In the genomic region with DNA sequence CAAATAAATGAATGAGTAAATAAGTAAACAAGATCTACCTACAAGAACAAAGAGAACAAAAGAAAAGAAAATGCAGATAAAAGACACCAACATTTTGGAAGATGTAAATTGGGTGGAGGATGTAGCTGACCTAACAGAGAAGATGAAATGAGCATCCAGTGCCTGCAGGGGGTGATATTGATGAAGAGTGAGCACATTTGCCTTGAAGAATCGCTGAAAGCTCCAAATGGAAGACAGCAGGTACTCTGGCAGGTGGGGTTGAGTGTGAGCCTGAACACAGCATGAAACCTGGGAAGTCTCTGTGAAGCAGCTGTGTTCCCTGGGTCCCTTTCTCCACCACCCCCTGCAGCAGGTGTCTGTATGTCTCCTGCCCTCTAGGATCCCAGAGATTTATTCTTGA, we compare ENCODE assay signal across 1 cellular context.
A peak's percentile ranks its signal among the peaks of the same experiment; 100 is the strongest.
TF ChIP-seq lines count a peak whose summit lies in the region.

No MANE protein-coding gene starts in this region.

TF ChIP-seq in HepG2, 621 proteins besides CTCF, POLR2A, EP300 and RAD21 (continued from another document):
- TF ChIP-seq, protein P1, sequence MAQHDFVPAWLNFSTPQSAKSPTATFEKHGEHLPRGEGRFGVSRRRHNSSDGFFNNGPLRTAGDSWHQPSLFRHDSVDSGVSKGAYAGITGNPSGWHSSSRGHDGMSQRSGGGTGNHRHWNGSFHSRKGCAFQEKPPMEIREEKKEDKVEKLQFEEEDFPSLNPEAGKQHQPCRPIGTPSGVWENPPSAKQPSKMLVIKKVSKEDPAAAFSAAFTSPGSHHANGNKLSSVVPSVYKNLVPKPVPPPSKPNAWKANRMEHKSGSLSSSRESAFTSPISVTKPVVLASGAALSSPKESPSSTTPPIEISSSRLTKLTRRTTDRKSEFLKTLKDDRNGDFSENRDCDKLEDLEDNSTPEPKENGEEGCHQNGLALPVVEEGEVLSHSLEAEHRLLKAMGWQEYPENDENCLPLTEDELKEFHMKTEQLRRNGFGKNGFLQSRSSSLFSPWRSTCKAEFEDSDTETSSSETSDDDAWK (CRISPR knock-in tag; IDR thresholded peaks at IDR 0.05): no peak
- TF ChIP-seq TBP (CRISPR knock-in tag; IDR thresholded peaks at IDR 0.05) (no peak), ZMYM4 (CRISPR knock-in tag; IDR thresholded peaks at IDR 0.05) (no peak), ZNF790 (CRISPR knock-in tag; IDR thresholded peaks at IDR 0.05; ENCODE audit: borderline replicate concordance) (no peak), ZNF615 (CRISPR knock-in tag; IDR thresholded peaks at IDR 0.05; ENCODE audit: borderline replicate concordance) (no peak), GABPB1 (CRISPR knock-in tag; IDR thresholded peaks at IDR 0.05) (no peak), ZNF451 (CRISPR knock-in tag; IDR thresholded peaks at IDR 0.05) (no peak), MAFG (CRISPR knock-in tag; IDR thresholded peaks at IDR 0.05) (no peak), SMC3 (IDR thresholded peaks at IDR 0.05; ENCODE audit: low read length) (peak; percentile 61)
- TF ChIP-seq, protein P2, sequence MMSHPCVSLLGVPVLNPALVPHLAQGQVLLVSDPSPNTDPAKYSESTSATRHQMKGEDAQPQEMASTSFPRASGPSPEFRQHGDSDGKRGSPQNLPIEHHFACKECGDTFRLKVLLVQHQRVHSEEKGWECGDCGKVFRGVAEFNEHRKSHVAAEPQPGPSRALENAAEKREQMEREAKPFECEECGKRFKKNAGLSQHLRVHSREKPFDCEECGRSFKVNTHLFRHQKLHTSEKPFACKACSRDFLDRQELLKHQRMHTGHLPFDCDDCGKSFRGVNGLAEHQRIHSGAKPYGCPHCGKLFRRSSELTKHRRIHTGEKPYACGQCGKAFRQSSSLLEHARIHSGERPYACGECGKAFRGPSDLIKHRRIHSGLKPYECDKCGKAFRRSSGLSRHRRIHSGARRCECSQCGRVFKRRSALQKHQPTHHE (CRISPR knock-in tag; IDR thresholded peaks at IDR 0.05; ENCODE audit: borderline replicate concordance): no peak
- TF ChIP-seq, protein P3, sequence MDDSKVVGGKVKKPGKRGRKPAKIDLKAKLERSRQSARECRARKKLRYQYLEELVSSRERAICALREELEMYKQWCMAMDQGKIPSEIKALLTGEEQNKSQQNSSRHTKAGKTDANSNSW (CRISPR knock-in tag; IDR thresholded peaks at IDR 0.05; ENCODE audit: borderline replicate concordance): no peak
- TF ChIP-seq, protein P4, sequence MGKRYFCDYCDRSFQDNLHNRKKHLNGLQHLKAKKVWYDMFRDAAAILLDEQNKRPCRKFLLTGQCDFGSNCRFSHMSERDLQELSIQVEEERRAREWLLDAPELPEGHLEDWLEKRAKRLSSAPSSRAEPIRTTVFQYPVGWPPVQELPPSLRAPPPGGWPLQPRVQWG (CRISPR knock-in tag; IDR thresholded peaks at IDR 0.05; ENCODE audit: borderline replicate concordance, low read depth): no peak
- TF ChIP-seq, protein P5, sequence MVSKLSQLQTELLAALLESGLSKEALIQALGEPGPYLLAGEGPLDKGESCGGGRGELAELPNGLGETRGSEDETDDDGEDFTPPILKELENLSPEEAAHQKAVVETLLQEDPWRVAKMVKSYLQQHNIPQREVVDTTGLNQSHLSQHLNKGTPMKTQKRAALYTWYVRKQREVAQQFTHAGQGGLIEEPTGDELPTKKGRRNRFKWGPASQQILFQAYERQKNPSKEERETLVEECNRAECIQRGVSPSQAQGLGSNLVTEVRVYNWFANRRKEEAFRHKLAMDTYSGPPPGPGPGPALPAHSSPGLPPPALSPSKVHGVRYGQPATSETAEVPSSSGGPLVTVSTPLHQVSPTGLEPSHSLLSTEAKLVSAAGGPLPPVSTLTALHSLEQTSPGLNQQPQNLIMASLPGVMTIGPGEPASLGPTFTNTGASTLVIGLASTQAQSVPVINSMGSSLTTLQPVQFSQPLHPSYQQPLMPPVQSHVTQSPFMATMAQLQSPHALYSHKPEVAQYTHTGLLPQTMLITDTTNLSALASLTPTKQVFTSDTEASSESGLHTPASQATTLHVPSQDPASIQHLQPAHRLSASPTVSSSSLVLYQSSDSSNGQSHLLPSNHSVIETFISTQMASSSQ (IDR thresholded peaks at IDR 0.05; ENCODE audit: low read depth): no peak
- TF ChIP-seq, protein P5 (CRISPR knock-in tag; IDR thresholded peaks at IDR 0.05; ENCODE audit: borderline replicate concordance): no peak
- TF ChIP-seq, protein P6, sequence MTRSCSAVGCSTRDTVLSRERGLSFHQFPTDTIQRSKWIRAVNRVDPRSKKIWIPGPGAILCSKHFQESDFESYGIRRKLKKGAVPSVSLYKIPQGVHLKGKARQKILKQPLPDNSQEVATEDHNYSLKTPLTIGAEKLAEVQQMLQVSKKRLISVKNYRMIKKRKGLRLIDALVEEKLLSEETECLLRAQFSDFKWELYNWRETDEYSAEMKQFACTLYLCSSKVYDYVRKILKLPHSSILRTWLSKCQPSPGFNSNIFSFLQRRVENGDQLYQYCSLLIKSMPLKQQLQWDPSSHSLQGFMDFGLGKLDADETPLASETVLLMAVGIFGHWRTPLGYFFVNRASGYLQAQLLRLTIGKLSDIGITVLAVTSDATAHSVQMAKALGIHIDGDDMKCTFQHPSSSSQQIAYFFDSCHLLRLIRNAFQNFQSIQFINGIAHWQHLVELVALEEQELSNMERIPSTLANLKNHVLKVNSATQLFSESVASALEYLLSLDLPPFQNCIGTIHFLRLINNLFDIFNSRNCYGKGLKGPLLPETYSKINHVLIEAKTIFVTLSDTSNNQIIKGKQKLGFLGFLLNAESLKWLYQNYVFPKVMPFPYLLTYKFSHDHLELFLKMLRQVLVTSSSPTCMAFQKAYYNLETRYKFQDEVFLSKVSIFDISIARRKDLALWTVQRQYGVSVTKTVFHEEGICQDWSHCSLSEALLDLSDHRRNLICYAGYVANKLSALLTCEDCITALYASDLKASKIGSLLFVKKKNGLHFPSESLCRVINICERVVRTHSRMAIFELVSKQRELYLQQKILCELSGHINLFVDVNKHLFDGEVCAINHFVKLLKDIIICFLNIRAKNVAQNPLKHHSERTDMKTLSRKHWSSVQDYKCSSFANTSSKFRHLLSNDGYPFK (CRISPR knock-in tag; IDR thresholded peaks at IDR 0.05; ENCODE audit: borderline replicate concordance): no peak
